Comparison of ENCODE assay signal across 8 cellular contexts in genomic region chr1:153749408-153750005, GRCh38. TPM values are rescaled to one million over a fixed set of nuclear protein-coding genes. Genes with fewer than 3 reads are reported as not detected.
DNase-seq lines count a peak whose midpoint lies in the region; ATAC-seq and TF ChIP-seq lines count a peak whose summit lies in the region.

No MANE protein-coding gene starts in this region.

- ATAC-seq in HG03139 (IDR thresholded peaks at IDR 0.05; ENCODE audit: unreplicated experiment) (peak; percentile 81), left lobe of liver (peak; percentile 100)

- H3K4me3 ChIP-seq in cardiac fibroblast (replicated peaks in 1 of 2; ENCODE audit: low read depth in 2 of 2, low read length in 2 of 2), result no peak overlapping the region

- DNase-seq in NCI-H1417 (lab: John Stamatoyannopoulos, UW), result peak; percentile 65 to 88 (median 81)
- no peak for DNase-seq in NCI-H1417 treated with DMSO at 0.1 percent for 48 hours (lab: John Stamatoyannopoulos, UW)
- peak; percentile 87 for DNase-seq in NCI-H345 (lab: John Stamatoyannopoulos, UW)
- peak; percentile 38 to 67 (median 60) for DNase-seq in activated CD4-positive, CD25-positive, alpha-beta regulatory T cell (lab: John Stamatoyannopoulos, UW)
- peak; percentile 82 to 90 for DNase-seq in cardiac fibroblast (ENCODE audit: low read depth in 2 of 2)
- peak; percentile 88 for DNase-seq in left lobe of liver (ENCODE audit: low spot score)
- peak; percentile 68 for DNase-seq in stimulated activated CD4-positive, alpha-beta T cell treated with anti-CD3 and anti-CD28 coated beads, Interleukin-2, amount 100 ng/mL, for 4 hours (ENCODE audit: low read depth)

- TF ChIP-seq CTCF in cardiac fibroblast (IDR thresholded peaks at IDR 0.05; ENCODE audit: low read depth, low read length), result peak; percentile 95

RNA-seq across cellular contexts. Expression of gene INTS3, which starts 21.7 kb away (rescaled TPM):
- total RNA-seq in left lobe of liver, result 21.9 TPM

RNA-seq across cellular contexts. Expression of gene SLC27A3, which starts 25.7 kb away (rescaled TPM):
- 60.7 TPM for total RNA-seq in left lobe of liver
